Comparison of ENCODE assay signal across 11 cellular contexts in the genomic region with DNA sequence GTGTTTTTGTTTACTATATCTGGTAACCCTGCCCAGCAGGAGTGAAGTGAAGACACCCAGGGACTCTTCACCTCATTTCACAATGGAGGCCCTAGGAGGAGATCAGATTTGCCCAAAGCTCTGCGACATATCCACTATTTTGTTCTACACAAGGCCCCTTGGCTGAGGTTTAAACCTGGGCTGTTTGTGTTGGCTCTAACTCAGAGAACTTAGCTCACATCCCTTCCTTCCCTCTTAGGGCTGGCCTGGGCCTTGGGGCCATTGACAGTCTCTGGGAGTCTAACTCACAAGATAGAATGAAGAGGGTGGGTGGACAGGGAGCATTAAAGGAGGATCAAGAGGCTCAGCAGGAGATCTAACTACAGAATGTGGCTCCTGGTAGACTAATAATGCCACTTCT. TPM values are rescaled to one million over a fixed set of nuclear protein-coding genes. Genes with fewer than 3 reads are reported as not detected.
A peak's percentile ranks its signal among the peaks of the same experiment; 100 is the strongest.
DNase-seq lines count a peak whose midpoint lies in the region; ATAC-seq, FAIRE-seq and TF ChIP-seq lines count a peak whose summit lies in the region.
"Had no signal": no experiment of that assay in that cellular context is flagged by ENCODE, and none has a peak within 500 bp of the region (broad histone marks: within the 10 kb centered on the region; RNA-seq: fewer than 3 reads in every experiment).

No MANE protein-coding gene starts in this region.

- intact Hi-C loops in Right ventricle myocardium inferior (cut with DNase I) (loop anchor here (2.0 to 5.0 kb wide), 2 partner anchors 84 to 200 kb away; no protein-coding TSS in a partner anchor), cardiac septum (cut with DNase I) (loop anchor here (2.0 to 10.0 kb wide), 5 partner anchors 40 to 514 kb away; a partner anchor contains a TSS), pancreas (cut with DNase I) (loop anchor here in 1 of 3 donors (5.0 kb wide), 1 partner anchor 41 kb away; a partner anchor contains a TSS), vagina (cut with DNase I) (no loop called here)

- H3K4me1 ChIP-seq in pancreas (peaks cover 0 to 2% (median 0%) of the 10 kb centered on the region in 3 donors), vagina (peaks cover under 1% of the 10 kb centered on the region)

- TF ChIP-seq POLR2A in vagina (IDR thresholded peaks at IDR 0.05) (no peak), H54 (IDR thresholded peaks at IDR 0.05; ENCODE audit: low read depth, low read length) (no peak)

- 87 to 88% methylated on average over 1 of the region's 1 CpG for WGBS in pancreas, 2 donors

- no peak for FAIRE-seq in pancreas (lab: Jason Lieb, UNC)
- FAIRE-seq in H54 (lab: Jason Lieb, UNC): no peak

- DNase-seq in Right ventricle myocardium inferior (ENCODE audit: missing footprints) (no peak), cardiac septum (ENCODE audit: low spot score) (no peak), fibroblast of the aortic adventitia (ENCODE audit: low read depth) (peak; percentile 63), pancreas (no peak), vagina (ENCODE audit: extremely low spot score in 2 of 2) (no peak), NK-92 (lab: John Stamatoyannopoulos, UW; ENCODE audit: unreplicated experiment) (no peak), H54 (ENCODE audit: insufficient read length, low spot score) (no peak)
- DNase-seq: activated naive CD4-positive, alpha-beta T cell had no signal

- H3K36me3 ChIP-seq in pancreas (no peaks in the 10 kb centered on the region), vagina (no peaks in the 10 kb centered on the region)

- peak overlapping the region in 1 of 4 donors; percentile 22 for H3K27ac ChIP-seq in pancreas
- H3K27ac ChIP-seq in vagina: peak overlapping the region; percentile 11

- H3K4me3 ChIP-seq in fibroblast of the aortic adventitia (ENCODE audit: low read depth, low read length) (no peak overlapping the region), pancreas (no peak overlapping the region), vagina (no peak overlapping the region)

- TF ChIP-seq CTCF in fibroblast of the aortic adventitia (IDR thresholded peaks at IDR 0.05; ENCODE audit: insufficient read depth, low read length) (no peak), pancreas (IDR thresholded peaks at IDR 0.05) (no peak), vagina (IDR thresholded peaks at IDR 0.05) (no peak)

- H3K9me3 ChIP-seq in pancreas: no peaks in the 10 kb centered on the region
- H3K9me3 ChIP-seq in vagina: no peaks in the 10 kb centered on the region

- ATAC-seq in Right ventricle myocardium inferior (peak; percentile 65), pancreas (peak; percentile 3 to 44 (median 28)), HG02885 (IDR thresholded peaks at IDR 0.05; ENCODE audit: poor library complexity, unreplicated experiment) (no peak)

- H3K27me3 ChIP-seq in pancreas (no peaks in the 10 kb centered on the region), vagina (no peaks in the 10 kb centered on the region)

RNA-seq across cellular contexts. Expression of a gene that starts 8.2 kb away (rescaled TPM):
- total RNA-seq in Right ventricle myocardium inferior (not detected), cardiac septum (not detected), fibroblast of the aortic adventitia (ENCODE audit: low replicate concordance) (0.08 and 0.09 TPM in 2 replicates), pancreas (not detected), vagina (6.1 TPM)
- under 1 TPM in 1 of 2 donors, not detected in 1; 0.02 TPM for polyA plus RNA-seq in pancreas
- total RNA-seq: mononuclear cell, T-cell had no signal

RNA-seq across cellular contexts. Expression of a gene that starts 11.5 kb away (rescaled TPM):
- total RNA-seq in Right ventricle myocardium inferior: 20.1 TPM
- 21.3 TPM for total RNA-seq in cardiac septum
- 23.2 and 35.8 TPM in 2 replicates for total RNA-seq in fibroblast of the aortic adventitia (ENCODE audit: low replicate concordance)
- total RNA-seq in pancreas: 10 to 100 TPM in 5 of 6 donors, 1 to 10 TPM in 1; 9.5 to 19.6 (median 14.0) TPM
- polyA plus RNA-seq in pancreas: 10 to 100 TPM in 1 of 2 donors, 1 to 10 TPM in 1; 9.4 to 18.9 TPM
- total RNA-seq in vagina: 22.8 TPM

RNA-seq across cellular contexts. Expression of a gene that starts 25.8 kb away (rescaled TPM):
- total RNA-seq in Right ventricle myocardium inferior (16.6 TPM), cardiac septum (13.8 TPM), fibroblast of the aortic adventitia (ENCODE audit: low replicate concordance) (under 0.01 and 0.41 TPM in 2 replicates), pancreas (10 to 100 TPM in 2 of 6 donors, 1 to 10 TPM in 4; 4.5 to 12.7 (median 8.2) TPM), vagina (5.9 TPM)
- 10 to 100 TPM; 23.0 to 25.0 TPM for polyA plus RNA-seq in pancreas
- total RNA-seq: mononuclear cell had no signal

RNA-seq across cellular contexts. Expression of a gene that starts 41.1 kb away (rescaled TPM):
- total RNA-seq in Right ventricle myocardium inferior: 48.2 TPM
- 77.7 TPM for total RNA-seq in cardiac septum
- total RNA-seq in fibroblast of the aortic adventitia (ENCODE audit: low replicate concordance): 82.0 and 97.9 TPM in 2 replicates
- total RNA-seq in pancreas: 10 to 100 TPM; 46.1 to 62.4 (median 54.4) TPM
- polyA plus RNA-seq in pancreas: 100 to 1,000 TPM; 118 TPM
- 941 TPM for total RNA-seq in vagina
